13 cellular contexts compared by ENCODE assay signal in the genomic region with DNA sequence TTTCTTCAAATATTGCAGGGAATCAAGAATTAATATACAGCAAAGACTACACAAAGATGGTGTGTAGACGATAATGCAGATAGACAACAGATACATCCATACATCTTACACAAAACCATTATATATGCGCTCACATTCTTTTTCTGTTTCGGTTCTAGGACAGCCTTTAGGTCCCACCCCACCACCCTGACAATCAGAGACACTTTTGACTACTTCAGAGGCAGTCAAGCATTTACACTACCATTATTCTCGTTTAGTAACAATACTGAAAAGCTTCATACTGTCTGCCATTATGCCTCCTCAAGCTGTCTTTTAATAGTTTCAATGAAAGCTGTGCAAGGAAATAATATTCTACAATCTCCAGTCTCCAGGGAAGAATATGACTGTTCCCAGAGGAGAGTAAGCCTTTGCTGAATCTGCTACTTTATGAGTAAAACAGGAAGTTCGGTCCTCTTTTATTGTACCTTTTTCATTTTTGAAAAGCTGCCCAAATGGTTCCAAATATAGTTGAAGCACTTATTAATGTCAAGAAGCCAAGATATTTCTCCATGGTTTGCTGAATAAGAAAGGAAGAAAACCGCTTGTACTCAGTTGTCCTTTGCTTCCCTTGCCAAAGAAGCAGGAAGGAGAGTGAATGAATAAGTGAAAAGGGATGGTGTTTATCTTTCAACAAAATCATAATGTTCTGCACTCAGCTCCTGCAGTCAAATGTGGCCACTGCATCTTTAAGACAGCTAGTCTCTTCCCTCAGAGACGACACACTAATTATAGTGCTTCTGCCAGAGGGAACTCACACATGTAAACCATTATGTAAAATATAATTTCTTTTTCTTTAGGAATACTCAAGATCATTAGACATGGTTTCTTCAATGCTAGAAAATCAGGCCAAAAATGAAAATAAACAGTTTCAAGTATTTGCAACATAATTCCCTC.
A peak's percentile ranks its signal among the peaks of the same experiment; 100 is the strongest.
DNase-seq lines count a peak whose midpoint lies in the region; TF ChIP-seq lines count a peak whose summit lies in the region.
"Had no signal": no experiment of that assay in that cellular context is flagged by ENCODE, and none has a peak within 500 bp of the region (broad histone marks: within the 10 kb centered on the region; RNA-seq: fewer than 3 reads in every experiment).

No MANE protein-coding gene starts in this region.

- 45% methylated on average over 7 of the region's 7 CpGs for WGBS in prostate gland

- no peaks in the 10 kb centered on the region for H3K36me3 Mint-ChIP-seq in HFFc6 (ENCODE audit: low read depth)
- H3K36me3 Mint-ChIP-seq in activated naive CD4-positive, alpha-beta T cell treated with anti-CD3 and anti-CD28 coated beads, Interleukin-2, amount 10 ng/mL, durations not matched to agents 7 days and 5 days: peaks cover 4% of the 10 kb centered on the region
- H3K36me3 Mint-ChIP-seq: neural progenitor cell had no signal

- no peaks in the 10 kb centered on the region for H3K36me3 ChIP-seq in prostate gland
- H3K36me3 ChIP-seq: neural progenitor cell had no signal

- intact Hi-C loops in prostate gland (cut with DNase I): no loop called here

- H3K4me1 Mint-ChIP-seq in HFFc6 (ENCODE audit: low read depth): peaks cover 18% of the 10 kb centered on the region
- peaks cover 3% of the 10 kb centered on the region for H3K4me1 Mint-ChIP-seq in activated naive CD4-positive, alpha-beta T cell treated with anti-CD3 and anti-CD28 coated beads, Interleukin-2, amount 10 ng/mL, durations not matched to agents 7 days and 5 days

- H3K27ac Mint-ChIP-seq in HFFc6: peak overlapping the region; percentile 50
- no peak overlapping the region for H3K27ac Mint-ChIP-seq in activated naive CD4-positive, alpha-beta T cell treated with anti-CD3 and anti-CD28 coated beads, Interleukin-2, amount 10 ng/mL, durations not matched to agents 7 days and 5 days
- H3K27ac Mint-ChIP-seq: neural progenitor cell had no signal

- H3K4me3 Mint-ChIP-seq in HFFc6: peak overlapping the region; percentile 77
- no peak overlapping the region for H3K4me3 Mint-ChIP-seq in activated naive CD4-positive, alpha-beta T cell treated with anti-CD3 and anti-CD28 coated beads, Interleukin-2, amount 10 ng/mL, durations not matched to agents 7 days and 5 days
- H3K4me3 Mint-ChIP-seq: neural progenitor cell had no signal

- TF ChIP-seq CTCF in HFFc6 (IDR thresholded peaks at IDR 0.05) (no peak), cardiac fibroblast (IDR thresholded peaks at IDR 0.05; ENCODE audit: low read depth, low read length) (no peak), prostate gland (IDR thresholded peaks at IDR 0.05) (no peak)

- peak overlapping the region in 1 of 2 donors; percentile 11 for H3K4me3 ChIP-seq in cardiac fibroblast (replicated peaks in 1 of 2; ENCODE audit: low read depth in 2 of 2, low read length in 2 of 2)
- H3K4me3 ChIP-seq in prostate gland: no peak overlapping the region
- H3K4me3 ChIP-seq: neural progenitor cell had no signal

- H3K27me3 Mint-ChIP-seq in HFFc6 (ENCODE audit: insufficient read depth): no peaks in the 10 kb centered on the region; the same call in 1 of the 2 replicates
- H3K27me3 Mint-ChIP-seq in activated naive CD4-positive, alpha-beta T cell treated with anti-CD3 and anti-CD28 coated beads, Interleukin-2, amount 10 ng/mL, durations not matched to agents 7 days and 5 days: no peaks in the 10 kb centered on the region

- CTCF ChIA-PET in activated naive CD4-positive, alpha-beta T cell treated with anti-CD3 and anti-CD28 coated beads, Interleukin-2, amount 10 ng/mL, durations not matched to agents 7 days and 5 days (lab: Charles Lee): no interaction called here

- H3K27me3 ChIP-seq in prostate gland (replicated peaks; ENCODE audit: insufficient read depth): no peaks in the 10 kb centered on the region
- H3K27me3 ChIP-seq: neural progenitor cell had no signal

- H3K27ac ChIP-seq in prostate gland: no peak overlapping the region
- H3K27ac ChIP-seq: neural progenitor cell had no signal

- H3K9me3 Mint-ChIP-seq in HFFc6: no peaks in the 10 kb centered on the region
- peaks cover 5% of the 10 kb centered on the region for H3K9me3 Mint-ChIP-seq in activated naive CD4-positive, alpha-beta T cell treated with anti-CD3 and anti-CD28 coated beads, Interleukin-2, amount 10 ng/mL, durations not matched to agents 7 days and 5 days
- H3K9me3 Mint-ChIP-seq: neural progenitor cell had no signal

- DNase-seq in Ammon's horn (ENCODE audit: low spot score): peak; percentile 7
- DNase-seq in HFFc6: peak; percentile 55
- DNase-seq in cardiac fibroblast (ENCODE audit: low read depth in 2 of 2): peak; percentile 82 to 90
- peak; percentile 10 for DNase-seq in myocyte (ENCODE audit: low read depth)
- no peak for DNase-seq in DMS114 treated with DMSO at 0.1 percent for 48 hours (lab: John Stamatoyannopoulos, UW; ENCODE audit: unreplicated experiment)
- DNase-seq in NCI-H2081 treated with DMSO at 0.1 percent for 48 hours (lab: John Stamatoyannopoulos, UW): no peak
- no peak for DNase-seq in activated naive CD4-positive, alpha-beta T cell treated with anti-CD3 and anti-CD28 coated beads, Interleukin-2, amount 10 ng/mL, durations not matched to agents 7 days and 5 days
- DNase-seq in prostate gland (ENCODE audit: low spot score): no peak
- DNase-seq: activated CD4-positive, CD25-positive, alpha-beta regulatory T cell; islet precursor cell; NCI-H446 treated with DMSO at 0.1 percent for 48 hours; stimulated activated naive CD4-positive, alpha-beta T cell treated with Interleukin-2 at 50 U/mL for 16 hours had no signal

- TF ChIP-seq POLR2A in prostate gland (IDR thresholded peaks at IDR 0.05): no peak

- H3K9me3 ChIP-seq in prostate gland: no peaks in the 10 kb centered on the region

- H3K4me1 ChIP-seq in prostate gland (replicated peaks): peaks cover 3% of the 10 kb centered on the region
- H3K4me1 ChIP-seq: neural progenitor cell had no signal

Comparison
In these comparisons a context has a peak if more than half of its experiments do, and no peak if none do; other contexts are left out.
1. DNase-seq: peak in Ammon's horn (single experiment), HFFc6 (single experiment), cardiac fibroblast (2 of 2) and myocyte (single experiment); none in DMS114 treated with DMSO at 0.1 percent for 48 hours (single experiment), NCI-H2081 treated with DMSO at 0.1 percent for 48 hours (single experiment), activated naive CD4-positive, alpha-beta T cell treated with anti-CD3 and anti-CD28 coated beads, Interleukin-2, amount 10 ng/mL, durations not matched to agents 7 days and 5 days (single experiment) and prostate gland (single experiment).